In genomic region chr7:157035302-157035701, GRCh38 we compare ENCODE assay signal across 23 cellular contexts. TPM values are rescaled to one million over a fixed set of nuclear protein-coding genes. Genes with fewer than 3 reads are reported as not detected.
DNase-seq lines count a peak whose midpoint lies in the region; ATAC-seq and TF ChIP-seq lines count a peak whose summit lies in the region.
"Had no signal": no experiment of that assay in that cellular context is flagged by ENCODE, and none has a peak within 500 bp of the region (broad histone marks: within the 10 kb centered on the region; RNA-seq: fewer than 3 reads in every experiment).

No MANE protein-coding gene starts in this region.

- no peak overlapping the region for H3K14ac ChIP-seq in neuronal stem cell (ENCODE audit: low read length)

- H3K4me2 ChIP-seq in MM.1S (ENCODE audit: low read depth, low read length) (peak overlapping the region; percentile 8; the same call in 1 of the 2 replicates), neuronal stem cell (ENCODE audit: insufficient read depth, low read length, poor library complexity, severe bottlenecking) (no peak overlapping the region)
- H3K4me2 ChIP-seq: A549 had no signal

- H3K36me3 ChIP-seq in MM.1S (replicated peaks; ENCODE audit: insufficient read depth, low read length) (no peaks in the 10 kb centered on the region), endodermal cell (ENCODE audit: control insufficient read depth, insufficient read depth, low read length) (no peaks in the 10 kb centered on the region), neuronal stem cell (replicated peaks in 1 of 2; ENCODE audit: control insufficient read depth in 2 of 2, insufficient read depth in 2 of 2, low read length in 2 of 2) (no peaks in the 10 kb centered on the region)
- H3K36me3 ChIP-seq: HAP-1 had no signal

- H3K27ac ChIP-seq in MM.1S (ENCODE audit: low read length) = peak overlapping the region; percentile 11; the same call in 1 of the 2 replicates
- H3K27ac ChIP-seq in endodermal cell (ENCODE audit: low read depth, low read length) = no peak overlapping the region
- no peak overlapping the region for H3K27ac ChIP-seq in neuronal stem cell (replicated peaks; ENCODE audit: low read length)
- H3K27ac ChIP-seq: A549 had no signal

- 92 to 93% methylated on average over 7 to 8 of the region's 8 CpGs for WGBS in endodermal cell (ENCODE audit: insufficient coverage in 1 of 2, insufficient read length in 1 of 2), 2 experiments
- WGBS in neuronal stem cell (ENCODE audit: extremely low coverage in 2 of 2, insufficient read length in 2 of 2, insufficient replicate concordance in 1 of 2), 2 donors = no CpG with 5 or more reads among the region's 8 CpGs

- no peak overlapping the region for H2AK5ac ChIP-seq in neuronal stem cell (ENCODE audit: low read depth, low read length)

- intact Hi-C loops in Right ventricle myocardium superior (cut with DNase I) = no loop called here

- no peak overlapping the region for H2BK15ac ChIP-seq in neuronal stem cell (ENCODE audit: low read length)

- H2BK12ac ChIP-seq in neuronal stem cell (ENCODE audit: low read length) = no peak overlapping the region

- no peak overlapping the region; the same call in 1 of the 2 replicates for H3K4me3 ChIP-seq in MM.1S (ENCODE audit: low read length)
- H3K4me3 ChIP-seq in endodermal cell (ENCODE audit: low read length) = no peak overlapping the region
- no peak overlapping the region for H3K4me3 ChIP-seq in neuronal stem cell (ENCODE audit: low read length in 2 of 2)
- H3K4me3 ChIP-seq: A549, GM12878, HAP-1 had no signal

- H4K20me1 ChIP-seq in MM.1S (ENCODE audit: insufficient read depth, low read length) = no peaks in the 10 kb centered on the region

- H3K9ac ChIP-seq in MM.1S (ENCODE audit: low read length) (no peak overlapping the region), endodermal cell (ENCODE audit: extremely low read depth, low read length, poor library complexity, severe bottlenecking) (no peak overlapping the region), neuronal stem cell (ENCODE audit: low read depth, low read length, poor library complexity) (no peak overlapping the region)

- H2BK5ac ChIP-seq in neuronal stem cell (ENCODE audit: low read length) = no peak overlapping the region

- ATAC-seq in Right ventricle myocardium superior (ENCODE audit: poor library complexity) = no peak
- ATAC-seq: A549, GM12878 had no signal

- no peaks in the 10 kb centered on the region for H3K4me1 Mint-ChIP-seq in endodermal cell

- no peak overlapping the region for H3K4ac ChIP-seq in neuronal stem cell (ENCODE audit: low read length)

- no peaks in the 10 kb centered on the region for H3K79me2 ChIP-seq in MM.1S (ENCODE audit: low read length)

- no peak overlapping the region for H4K8ac ChIP-seq in neuronal stem cell (ENCODE audit: low read depth, low read length)

- H3F3A ChIP-seq in MM.1S (ENCODE audit: insufficient read depth, low read length) = no peaks in the 10 kb centered on the region

- no peak for TF ChIP-seq CTCF in MM.1S (IDR thresholded peaks at IDR 0.05; ENCODE audit: low read length)
- TF ChIP-seq CTCF in endodermal cell (conservative IDR thresholded peaks at IDR 0.05) = no peak

- H3K9me2 ChIP-seq in MM.1S (replicated peaks; ENCODE audit: insufficient read depth, low read length) = no peaks in the 10 kb centered on the region

- H3K79me1 ChIP-seq in neuronal stem cell (ENCODE audit: low read depth, low read length) = no peaks in the 10 kb centered on the region

- no peak overlapping the region for H3K23ac ChIP-seq in neuronal stem cell (ENCODE audit: low read depth, low read length, poor library complexity)

- H3K9me3 ChIP-seq in MM.1S (replicated peaks; ENCODE audit: insufficient read depth, low read length) (no peaks in the 10 kb centered on the region), endodermal cell (ENCODE audit: control insufficient read depth, low read length) (no peaks in the 10 kb centered on the region), neuronal stem cell (replicated peaks in 1 of 2; ENCODE audit: control insufficient read depth in 2 of 2, insufficient read depth in 1 of 2, low read depth in 1 of 2, low read length in 2 of 2) (no peaks in the 10 kb centered on the region)
- H3K9me3 ChIP-seq: HAP-1 had no signal

- no peak overlapping the region for H3K18ac ChIP-seq in neuronal stem cell (ENCODE audit: low read length)

- H2BK120ac ChIP-seq in neuronal stem cell (ENCODE audit: low read depth, low read length) = no peak overlapping the region

- DNase-seq in activated CD8-positive, alpha-beta memory T cell treated with anti-CD3 and anti-CD28 coated beads, Interleukin-2, amount 50 U/mL, for 48 hours = peak; percentile 13
- DNase-seq in activated CD8-positive, alpha-beta memory T cell treated with anti-CD3 and anti-CD28 coated beads, Interleukin-2, amount 50 U/mL, for 4 hours = no peak
- DNase-seq in MM.1S = peak; percentile 70
- peak; percentile 46 for DNase-seq in RPMI8226
- peak; percentile 3 for DNase-seq in endodermal cell
- DNase-seq in Right ventricle myocardium superior = no peak
- DNase-seq in neuronal stem cell (ENCODE audit: low spot score) = no peak
- no peak for DNase-seq in NCI-H1105 treated with DMSO at 0.1 percent for 48 hours (lab: John Stamatoyannopoulos, UW)
- DNase-seq: 8988T; ACHN; AML-193; C1 segment of cervical spinal cord; Calu3; CD4-positive, alpha-beta memory T cell; COR-L47; DMS79; EL; GDM1; GOT3 had no signal

- H3K27me3 ChIP-seq in MM.1S (replicated peaks; ENCODE audit: insufficient read depth, low read length) = no peaks in the 10 kb centered on the region
- peaks cover 17% of the 10 kb centered on the region for H3K27me3 ChIP-seq in endodermal cell (ENCODE audit: control insufficient read depth, insufficient read depth, low read length, poor library complexity, severe bottlenecking)
- peaks cover 0 to 22% (median 0%) of the 10 kb centered on the region in 3 experiments for H3K27me3 ChIP-seq in neuronal stem cell (ENCODE audit: control insufficient read depth in 3 of 3, insufficient read depth in 3 of 3, low read depth in 1 of 3, low read length in 3 of 3)

- no peaks in the 10 kb centered on the region for H3K36me3 Mint-ChIP-seq in endodermal cell (ENCODE audit: low read depth)
- H3K36me3 Mint-ChIP-seq: CD4-positive, alpha-beta memory T cell had no signal

- H2AFZ ChIP-seq in MM.1S (ENCODE audit: low read length) (peak overlapping the region; percentile 2; the same call in 1 of the 2 replicates), neuronal stem cell (ENCODE audit: low read length) (no peak overlapping the region)

- no peak overlapping the region for H3K27ac Mint-ChIP-seq in endodermal cell
- H3K27ac Mint-ChIP-seq: CD4-positive, alpha-beta memory T cell had no signal

- no peak overlapping the region for H3K4me3 Mint-ChIP-seq in endodermal cell
- H3K4me3 Mint-ChIP-seq: CD4-positive, alpha-beta memory T cell had no signal

- peaks cover 44% of the 10 kb centered on the region for H3K27me3 Mint-ChIP-seq in endodermal cell (ENCODE audit: insufficient read depth)

- peaks cover 10% of the 10 kb centered on the region; the same call in 1 of the 2 replicates for H3K4me1 ChIP-seq in MM.1S (ENCODE audit: low read length)
- H3K4me1 ChIP-seq in endodermal cell (ENCODE audit: control insufficient read depth, insufficient read depth, low read length) = no peaks in the 10 kb centered on the region
- no peaks in the 10 kb centered on the region for H3K4me1 ChIP-seq in neuronal stem cell (ENCODE audit: control insufficient read depth in 2 of 2, insufficient read depth in 1 of 2, low read depth in 1 of 2, low read length in 2 of 2)
- H3K4me1 ChIP-seq: A549, HAP-1 had no signal

- H3K9me3 Mint-ChIP-seq in endodermal cell = peaks cover 10% of the 10 kb centered on the region

- no peak overlapping the region for H4K91ac ChIP-seq in neuronal stem cell (ENCODE audit: low read depth, low read length, poor library complexity)

RNA-seq across cellular contexts. Expression of gene MNX1, which starts 24.8 kb away (rescaled TPM):
- total RNA-seq in endodermal cell = 10 to 100 TPM; 14.5 to 18.7 TPM
- 1.7 TPM for polyA plus RNA-seq in endodermal cell (2013, experiment 1 of 2)
- 2.1 TPM for polyA plus RNA-seq in endodermal cell (2013, experiment 2 of 2)
- total RNA-seq in Right ventricle myocardium superior = not detected
- polyA plus RNA-seq in neuronal stem cell (2013, experiment 1 of 2) = not detected
- polyA plus RNA-seq in neuronal stem cell (2013, experiment 2 of 2) = 0.04 TPM
- total RNA-seq: CD4-positive, alpha-beta memory T cell had no signal
- polyA plus RNA-seq: BJ; CD4-positive, alpha-beta memory T cell had no signal

Comparison
In these comparisons a context has a peak if more than half of its experiments do, and no peak if none do; other contexts are left out.
1. DNase-seq: peak in activated CD8-positive, alpha-beta memory T cell treated with anti-CD3 and anti-CD28 coated beads, Interleukin-2, amount 50 U/mL, for 48 hours (single experiment), MM.1S (single experiment), RPMI8226 (single experiment) and endodermal cell (single experiment); none in activated CD8-positive, alpha-beta memory T cell treated with anti-CD3 and anti-CD28 coated beads, Interleukin-2, amount 50 U/mL, for 4 hours (single experiment), Right ventricle myocardium superior (single experiment), neuronal stem cell (single experiment) and NCI-H1105 treated with DMSO at 0.1 percent for 48 hours (single experiment).
2. RNA of gene MNX1, which starts 24.8 kb away (total RNA-seq): 14.5 to 18.7 TPM in endodermal cell; not detected in Right ventricle myocardium superior (single experiment); every median in the first group is over 10 times any median in the second.